Comparison of ENCODE assay signal across 28 cellular contexts in the genomic region with DNA sequence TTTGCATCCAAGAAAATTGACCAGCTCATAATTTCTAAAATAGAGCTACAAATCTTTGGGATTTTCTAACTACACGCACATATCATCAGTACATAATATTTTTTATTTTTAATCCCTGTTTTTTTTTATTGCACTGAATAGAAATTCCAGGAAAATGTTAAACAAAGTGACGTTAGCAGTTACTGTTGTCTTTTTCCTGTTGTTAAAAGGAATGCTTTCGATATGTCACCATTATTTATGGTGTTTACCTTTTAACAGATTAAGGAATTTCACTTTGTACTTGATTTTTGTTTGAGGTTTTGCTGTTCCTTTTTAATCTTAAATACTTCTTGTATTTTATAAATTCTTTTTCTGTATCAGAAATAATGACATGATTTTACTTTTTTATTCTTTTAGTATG.
"Had no signal": no experiment of that assay in that cellular context is flagged by ENCODE, and none has a peak within 500 bp of the region (broad histone marks: within the 10 kb centered on the region; RNA-seq: fewer than 3 reads in every experiment).

No MANE protein-coding gene starts in this region.

- H3K27me3 ChIP-seq: gastroesophageal sphincter, left lung, neural progenitor cell, right atrium auricular region, testis, transverse colon had no signal

- ATAC-seq: gastroesophageal sphincter; left lung; lower lobe of right lung; natural killer cell; stimulated activated naive CD8-positive, alpha-beta T cell treated with anti-CD3 and anti-CD28 coated beads, Interleukin-15, Interleukin-2, amounts not matched to agents 100 U/mL and 50 U/mL, for 24 hours; T-helper 17 cell had no signal

- DNase-seq: activated CD4-positive, alpha-beta memory T cell treated with anti-CD3 and anti-CD28 coated beads for 36 hours; activated CD4-positive, alpha-beta T cell treated with anti-CD3 and anti-CD28 coated beads, Interleukin-2, amount 10 ng/mL, durations not matched to agents 24 days and 14 days; activated CD4-positive, CD25-positive, alpha-beta regulatory T cell treated with anti-CD3 and anti-CD28 coated beads, Interleukin-2, amount 50 U/mL, for 72 hours; activated CD8-positive, alpha-beta memory T cell treated with anti-CD3 and anti-CD28 coated beads, Interleukin-2, amount 50 U/mL, for 4 hours; activated gamma-delta T cell; activated naive CD4-positive, alpha-beta T cell treated with anti-CD3 and anti-CD28 coated beads, Interleukin-2, amount 10 ng/mL, durations not matched to agents 7 days and 5 days; activated naive CD8-positive, alpha-beta T cell treated with anti-CD3 and anti-CD28 coated beads, Interleukin-2, amount 10 ng/mL, durations not matched to agents 7 days and 5 days; activated T-cell treated with anti-CD3 and anti-CD28 coated beads, Interleukin-2, amount 50 U/mL, for 1 hour; amniotic stem cell; caudate nucleus; head of caudate nucleus; kidney glomerular epithelial cell; left lung; lower lobe of right lung; mesenchymal stem cell; natural killer cell; occipital lobe; stimulated activated CD4-positive, alpha-beta T cell treated with anti-CD3 and anti-CD28 coated beads, Interleukin-12 subunit alpha, Interleukin-12 subunit beta, amount 100 ng/mL, for 4 hours; stimulated activated CD4-positive, alpha-beta T cell treated with anti-CD3 and anti-CD28 coated beads, Interleukin-4, amount 100 ng/mL, for 1 hour; stimulated activated naive CD8-positive, alpha-beta T cell treated with anti-CD3 and anti-CD28 coated beads, Interleukin-15, Interleukin-2, amounts not matched to agents 100 U/mL and 50 U/mL, for 24 hours; T-helper 17 cell; T1000; testis; transverse colon had no signal

- H2AFZ ChIP-seq: neural progenitor cell had no signal

- H3K9ac ChIP-seq: neural progenitor cell had no signal

- H3K4me2 ChIP-seq: neural progenitor cell had no signal

- H3K36me3 ChIP-seq: gastroesophageal sphincter, left lung, lower lobe of right lung, neural progenitor cell, right atrium auricular region, transverse colon had no signal

- H3K4me1 ChIP-seq: gastroesophageal sphincter, left lung, lower lobe of right lung, neural progenitor cell, right atrium auricular region, testis had no signal

- H3K27ac ChIP-seq: gastroesophageal sphincter, left lung, lower lobe of right lung, neural progenitor cell, right atrium auricular region, testis, transverse colon had no signal

- FAIRE-seq: astrocyte had no signal

- H3K9me3 ChIP-seq: gastroesophageal sphincter, left lung, lower lobe of right lung, right atrium auricular region, testis, transverse colon had no signal

- H3K4me3 ChIP-seq: gastroesophageal sphincter, left lung, lower lobe of right lung, neural progenitor cell, right atrium auricular region, testis, transverse colon had no signal
